Comparison of ENCODE assay signal across 9 cellular contexts in genomic region chr13:99357149-99357596, GRCh38. TPM values are rescaled to one million over a fixed set of nuclear protein-coding genes. Genes with fewer than 3 reads are reported as not detected.
DNase-seq lines count a peak whose midpoint lies in the region; ATAC-seq, FAIRE-seq and TF ChIP-seq lines count a peak whose summit lies in the region.
"Had no signal": no experiment of that assay in that cellular context is flagged by ENCODE, and none has a peak within 500 bp of the region (broad histone marks: within the 10 kb centered on the region; RNA-seq: fewer than 3 reads in every experiment).

No MANE protein-coding gene starts in this region.

- ATAC-seq in activated CD4-positive, alpha-beta T cell treated with anti-CD3 and anti-CD28 coated beads for 36 hours, result peak; percentile 70
- peak; percentile 25 for ATAC-seq in HG03460 (IDR thresholded peaks at IDR 0.05; ENCODE audit: unreplicated experiment)

- no peak for FAIRE-seq in HTR-8/SVneo (lab: Jason Lieb, UNC)
- FAIRE-seq: TTC549 had no signal

- intact Hi-C loops in activated CD4-positive, alpha-beta T cell treated with anti-CD3 and anti-CD28 coated beads for 36 hours (cut with DNase I, micrococcal nuclease), result loop anchor here (1.0 to 10.0 kb wide), 21 partner anchors 9 to 1038 kb away; partner anchors contain the start of genes GPR183 (in 2 of the 2), STK24 (in 1 of the 2) and UBAC2 (in 1 of the 2)

- no peak for TF ChIP-seq CTCF in nephron progenitor cell (IDR thresholded peaks at IDR 0.05)

- DNase-seq in activated CD4-positive, alpha-beta T cell treated with anti-CD3 and anti-CD28 coated beads for 36 hours, result peak; percentile 82
- DNase-seq in activated CD4-positive, alpha-beta T cell treated with anti-CD3 and anti-CD28 coated beads, Interleukin-2, amount 50 U/mL, for 1 hour, result no peak
- DNase-seq in astrocyte of the hippocampus (ENCODE audit: low read depth, low spot score) (peak; percentile 62), nephron progenitor cell (no peak), caudate nucleus (lab: John Stamatoyannopoulos, UW) (no peak), KG1 (lab: John Stamatoyannopoulos, UW) (no peak), HTR-8/SVneo (ENCODE audit: insufficient read length, low spot score) (no peak)

- H3K4me1 Mint-ChIP-seq in activated CD4-positive, alpha-beta T cell treated with anti-CD3 and anti-CD28 coated beads for 36 hours, result peaks cover 97% of the 10 kb centered on the region
- H3K4me1 Mint-ChIP-seq in nephron progenitor cell, result peaks cover 78% of the 10 kb centered on the region

- H3K36me3 Mint-ChIP-seq in activated CD4-positive, alpha-beta T cell treated with anti-CD3 and anti-CD28 coated beads for 36 hours (ENCODE audit: low read depth), result peaks cover 67% of the 10 kb centered on the region
- peaks cover 73% of the 10 kb centered on the region for H3K36me3 Mint-ChIP-seq in nephron progenitor cell (ENCODE audit: low read depth)

- peak overlapping the region; percentile 54 for H3K4me3 Mint-ChIP-seq in activated CD4-positive, alpha-beta T cell treated with anti-CD3 and anti-CD28 coated beads for 36 hours
- no peak overlapping the region for H3K4me3 Mint-ChIP-seq in nephron progenitor cell

- CTCF ChIA-PET in activated CD4-positive, alpha-beta T cell treated with anti-CD3 and anti-CD28 coated beads for 36 hours (lab: Charles Lee), result interaction anchor here (0.5 to 2.6 kb wide), 15 partner anchors 14 to 87 kb away, joined by 3 to 17 read pairs (median 3); partner anchors contain the start of gene GPR183

- no peaks in the 10 kb centered on the region for H3K9me3 Mint-ChIP-seq in activated CD4-positive, alpha-beta T cell treated with anti-CD3 and anti-CD28 coated beads for 36 hours (ENCODE audit: low read depth)
- no peaks in the 10 kb centered on the region for H3K9me3 Mint-ChIP-seq in nephron progenitor cell

- no peak overlapping the region for H3K27ac ChIP-seq in caudate nucleus (ENCODE audit: low read depth, low read length)

- H3K27me3 Mint-ChIP-seq in activated CD4-positive, alpha-beta T cell treated with anti-CD3 and anti-CD28 coated beads for 36 hours, result no peaks in the 10 kb centered on the region
- H3K27me3 Mint-ChIP-seq in nephron progenitor cell (ENCODE audit: low read depth, poor library complexity), result no peaks in the 10 kb centered on the region

- H3K27ac Mint-ChIP-seq in activated CD4-positive, alpha-beta T cell treated with anti-CD3 and anti-CD28 coated beads for 36 hours, result peak overlapping the region; percentile 92
- peak overlapping the region; percentile 87 for H3K27ac Mint-ChIP-seq in nephron progenitor cell

- POLR2A ChIA-PET in activated CD4-positive, alpha-beta T cell treated with anti-CD3 and anti-CD28 coated beads for 36 hours (lab: Charles Lee), result interaction anchor here (0.6 to 3.6 kb wide), 15 partner anchors 24 to 138 kb away, joined by 3 to 19 read pairs (median 5); partner anchors contain the start of gene GPR183

RNA-seq across cellular contexts. Expression of gene GPR183, which starts 50.0 kb away (rescaled TPM):
- 10 to 100 TPM; 50.3 to 51.9 TPM for total RNA-seq in activated CD4-positive, alpha-beta T cell treated with anti-CD3 and anti-CD28 coated beads for 36 hours

Comparison
In these comparisons a context has a peak if more than half of its experiments do, and no peak if none do; other contexts are left out.
1. DNase-seq: peak in activated CD4-positive, alpha-beta T cell treated with anti-CD3 and anti-CD28 coated beads for 36 hours (single experiment) and astrocyte of the hippocampus (single experiment); none in activated CD4-positive, alpha-beta T cell treated with anti-CD3 and anti-CD28 coated beads, Interleukin-2, amount 50 U/mL, for 1 hour (single experiment), nephron progenitor cell (single experiment), caudate nucleus (0 of 61), KG1 (single experiment) and HTR-8/SVneo (single experiment).